Comparison of ENCODE assay signal across 26 cellular contexts in the genomic region with DNA sequence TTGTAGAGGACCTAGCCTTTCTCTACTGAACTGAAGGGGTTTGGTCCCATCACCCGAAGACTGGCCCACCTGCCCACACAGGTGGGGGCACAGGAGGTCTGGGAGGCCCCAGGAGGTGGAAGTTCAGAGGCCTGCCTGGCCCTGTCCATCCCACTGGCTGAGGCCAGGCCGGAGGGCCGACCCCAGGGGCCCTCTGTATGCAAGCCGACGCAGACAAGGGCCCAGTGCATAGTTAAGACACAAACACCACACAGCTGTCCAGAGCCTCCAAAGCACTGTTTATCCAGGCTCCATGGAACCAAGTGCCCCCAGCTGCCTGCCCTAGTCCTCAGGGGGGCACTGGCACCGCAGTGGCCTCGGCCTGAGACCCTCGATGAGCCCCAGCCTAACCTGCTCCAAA. TPM values are rescaled to one million over a fixed set of nuclear protein-coding genes. Genes with fewer than 3 reads are reported as not detected.
DNase-seq lines count a peak whose midpoint lies in the region; FAIRE-seq and TF ChIP-seq lines count a peak whose summit lies in the region.
"Had no signal": no experiment of that assay in that cellular context is flagged by ENCODE, and none has a peak within 500 bp of the region (broad histone marks: within the 10 kb centered on the region; RNA-seq: fewer than 3 reads in every experiment).

No MANE protein-coding gene starts in this region.

- H3K79me1 ChIP-seq in H1 (ENCODE audit: low read depth, low read length) = no peaks in the 10 kb centered on the region

- POLR2A ChIA-PET in MCF 10A (lab: Yijun Ruan, JAX) (interaction anchor here (1.2 kb wide), 1 partner anchor 34 kb away, joined by 3 read pairs; a partner anchor contains a TSS), H1 (lab: Charles Lee; ENCODE audit: partially characterized antibody) (interaction anchor here (1.4 to 2.7 kb wide), 2 partner anchors 13 to 28 kb away, joined by 3 to 7 read pairs; no protein-coding TSS in a partner anchor)

- H3K23me2 ChIP-seq in H1 (ENCODE audit: low read depth, low read length) = no peaks in the 10 kb centered on the region; the same call in 1 of the 2 replicates

- no peaks in the 10 kb centered on the region for H3K79me2 ChIP-seq in H1 (ENCODE audit: control insufficient read depth in 1 of 2, insufficient read depth in 2 of 2, low read length in 2 of 2)

- H3K36me3 Mint-ChIP-seq in MCF 10A (ENCODE audit: insufficient read depth, unreplicated experiment) (no peaks in the 10 kb centered on the region), osteocyte (ENCODE audit: unreplicated experiment) (peaks cover 2% of the 10 kb centered on the region), progenitor cell of endocrine pancreas (ENCODE audit: insufficient read depth) (no peaks in the 10 kb centered on the region)
- H3K36me3 Mint-ChIP-seq in activated naive CD4-positive, alpha-beta T cell treated with anti-CD3 and anti-CD28 coated beads, Interleukin-2, amount 10 ng/mL, durations not matched to agents 7 days and 5 days = no peaks in the 10 kb centered on the region

- H3K4ac ChIP-seq in H1 (replicated peaks; ENCODE audit: insufficient read length, low read depth, low read length) = no peak overlapping the region

- no peaks in the 10 kb centered on the region for H3K27me3 Mint-ChIP-seq in MCF 10A (ENCODE audit: insufficient read depth, unreplicated experiment)
- H3K27me3 Mint-ChIP-seq in osteocyte (ENCODE audit: unreplicated experiment) = no peaks in the 10 kb centered on the region
- H3K27me3 Mint-ChIP-seq in activated naive CD4-positive, alpha-beta T cell treated with anti-CD3 and anti-CD28 coated beads, Interleukin-2, amount 10 ng/mL, durations not matched to agents 7 days and 5 days = peaks cover 9% of the 10 kb centered on the region
- H3K27me3 Mint-ChIP-seq in progenitor cell of endocrine pancreas = peaks cover 24% of the 10 kb centered on the region
- H3K27me3 Mint-ChIP-seq: activated T-cell treated with anti-CD3 and anti-CD28 coated beads, Interleukin-2, amount 50 U/mL, for 24 hours had no signal

- peaks cover 10% of the 10 kb centered on the region for H3K4me1 Mint-ChIP-seq in MCF 10A (ENCODE audit: insufficient read depth, unreplicated experiment)
- peaks cover 40% of the 10 kb centered on the region for H3K4me1 Mint-ChIP-seq in osteocyte (ENCODE audit: unreplicated experiment)
- no peaks in the 10 kb centered on the region for H3K4me1 Mint-ChIP-seq in activated naive CD4-positive, alpha-beta T cell treated with anti-CD3 and anti-CD28 coated beads, Interleukin-2, amount 10 ng/mL, durations not matched to agents 7 days and 5 days
- H3K4me1 Mint-ChIP-seq in progenitor cell of endocrine pancreas (ENCODE audit: low read depth) = peaks cover 31% of the 10 kb centered on the region

- no peak overlapping the region for H3K9ac ChIP-seq in H1 (replicated peaks in 1 of 4; ENCODE audit: extremely low read depth in 1 of 4, low read depth in 3 of 4, low read length in 3 of 4)

- H3K36me3 ChIP-seq in breast epithelium = no peaks in the 10 kb centered on the region
- no peaks in the 10 kb centered on the region for H3K36me3 ChIP-seq in H1 (ENCODE audit: control insufficient read depth in 2 of 4, insufficient read depth in 4 of 4, low read length in 3 of 4)
- H3K36me3 ChIP-seq in tibial artery = peaks cover 26 to 46% (median 37%) of the 10 kb centered on the region in 3 donors
- H3K36me3 ChIP-seq: neutrophil had no signal

- H3K27ac Mint-ChIP-seq in MCF 10A (ENCODE audit: low read depth, unreplicated experiment) = no peak overlapping the region
- peak overlapping the region; percentile 69 for H3K27ac Mint-ChIP-seq in osteocyte (ENCODE audit: unreplicated experiment)
- H3K27ac Mint-ChIP-seq in activated naive CD4-positive, alpha-beta T cell treated with anti-CD3 and anti-CD28 coated beads, Interleukin-2, amount 10 ng/mL, durations not matched to agents 7 days and 5 days = no peak overlapping the region
- H3K27ac Mint-ChIP-seq in progenitor cell of endocrine pancreas = no peak overlapping the region
- H3K27ac Mint-ChIP-seq: activated T-cell treated with anti-CD3 and anti-CD28 coated beads, Interleukin-2, amount 50 U/mL, for 24 hours had no signal

- CTCF ChIA-PET in MCF 10A (lab: Yijun Ruan, JAX) (interaction anchor here (0.7 to 1.3 kb wide), 2 partner anchors 10 to 12 kb away, joined by 3 to 4 read pairs; no protein-coding TSS in a partner anchor), H1 (lab: Charles Lee; ENCODE audit: partially characterized antibody) (interaction anchor here (0.6 to 4.4 kb wide), 5 partner anchors 11 to 59 kb away, joined by 3 to 32 read pairs (median 3); no protein-coding TSS in a partner anchor)
- CTCF ChIA-PET in activated naive CD4-positive, alpha-beta T cell treated with anti-CD3 and anti-CD28 coated beads, Interleukin-2, amount 10 ng/mL, durations not matched to agents 7 days and 5 days (lab: Charles Lee) = interaction anchor here (0.9 kb wide), 1 partner anchor 306 kb away, joined by 3 read pairs; a partner anchor contains a TSS

- H3K27ac ChIP-seq in breast epithelium = peak overlapping the region; percentile 59 to 90
- no peak overlapping the region for H3K27ac ChIP-seq in H1 (ENCODE audit: low read depth, low read length)
- H3K27ac ChIP-seq in tibial artery = peak overlapping the region; percentile 89 to 92
- H3K27ac ChIP-seq: 22Rv1, neutrophil had no signal

- TF ChIP-seq RAD21 in H1 (IDR thresholded peaks at IDR 0.05 in 1 of 2, conservative IDR thresholded peaks at IDR 0.05 in 1 of 2; ENCODE audit: low read depth in 2 of 2, low read length in 2 of 2) = no peak

- H3K9me3 ChIP-seq in breast epithelium = no peaks in the 10 kb centered on the region
- no peaks in the 10 kb centered on the region for H3K9me3 ChIP-seq in H1 (ENCODE audit: insufficient read depth in 2 of 2, low read depth in 1 of 2, low read length in 1 of 2)
- no peaks in the 10 kb centered on the region for H3K9me3 ChIP-seq in tibial artery
- H3K9me3 ChIP-seq: neutrophil, tibial nerve had no signal

- H2BK5ac ChIP-seq in H1 (ENCODE audit: low read depth, low read length) = no peak overlapping the region

- no peak overlapping the region for H3K56ac ChIP-seq in H1 (replicated peaks; ENCODE audit: insufficient read length, low read depth, low read length)

- no peaks in the 10 kb centered on the region for H4K20me1 ChIP-seq in H1 (replicated peaks in 1 of 2; ENCODE audit: control insufficient read depth in 1 of 2, insufficient read depth in 2 of 2, low read length in 2 of 2)

- 89% methylated on average over 8 of the region's 8 CpGs; no CpG with 5 or more reads in 1 of the 2 experiments for WGBS in H1 (ENCODE audit: extremely low coverage in 1 of 2, insufficient coverage in 1 of 2, insufficient read length in 1 of 2, insufficient replicate concordance in 2 of 2, low coverage in 1 of 2, low lambda C conversion rate in 2 of 2, missing lambda C conversion rate in 1 of 2), 2 experiments

- H3K4me3 Mint-ChIP-seq in MCF 10A (ENCODE audit: unreplicated experiment) (no peak overlapping the region), osteocyte (ENCODE audit: unreplicated experiment) (no peak overlapping the region), progenitor cell of endocrine pancreas (ENCODE audit: low read depth) (no peak overlapping the region)
- H3K4me3 Mint-ChIP-seq in activated naive CD4-positive, alpha-beta T cell treated with anti-CD3 and anti-CD28 coated beads, Interleukin-2, amount 10 ng/mL, durations not matched to agents 7 days and 5 days = no peak overlapping the region
- H3K4me3 Mint-ChIP-seq: activated T-cell treated with anti-CD3 and anti-CD28 coated beads, Interleukin-2, amount 50 U/mL, for 24 hours had no signal

- TF ChIP-seq POLR2A in breast epithelium (IDR thresholded peaks at IDR 0.05) (no peak), H1 (IDR thresholded peaks at IDR 0.05; ENCODE audit: control extremely low read depth in 1 of 2, low read depth in 2 of 2, low read length in 2 of 2) (no peak)

- H3K4me1 ChIP-seq in breast epithelium = peaks cover 7 to 23% of the 10 kb centered on the region in 2 donors
- H3K4me1 ChIP-seq in H1 (replicated peaks in 1 of 4; ENCODE audit: control insufficient read depth in 3 of 4, insufficient read depth in 4 of 4, low read length in 3 of 4) = peaks cover 7 to 17% (median 9%) of the 10 kb centered on the region in 4 experiments
- H3K4me1 ChIP-seq in tibial artery = peaks cover 6 to 76% (median 65%) of the 10 kb centered on the region in 4 donors

- intact Hi-C loops in breast epithelium (cut with DNase I; ENCODE audit: low total_unique reads) = no loop called here
- intact Hi-C loops in MCF 10A (cut with micrococcal nuclease) = no loop called here
- intact Hi-C loops in tibial artery (cut with DNase I; ENCODE audit: low total_unique reads) = no loop called here

- no peak overlapping the region for H4K5ac ChIP-seq in H1 (ENCODE audit: insufficient read length, low read depth, low read length)

- no peak overlapping the region for H2BK15ac ChIP-seq in H1 (ENCODE audit: low read length)

- no TSS peak for BruUV-seq in MCF 10A (replicated peaks; lab: Mats Ljungman, UMichigan)

- no peak overlapping the region for H2BK20ac ChIP-seq in H1 (ENCODE audit: low read length)

- DNase-seq in breast epithelium (ENCODE audit: low spot score in 2 of 2) (no peak), MCF 10A (ENCODE audit: unreplicated experiment) (no peak), H1 (ENCODE audit: low read depth in 1 of 2, low spot score in 2 of 2) (no peak), osteocyte (ENCODE audit: extremely low spot score, unreplicated experiment) (no peak), tibial artery (no peak), progenitor cell of endocrine pancreas (ENCODE audit: low spot score, unreplicated experiment) (no peak)
- no peak for DNase-seq in activated naive CD4-positive, alpha-beta T cell treated with Interleukin-2 at 50 U/mL for 16 hours
- DNase-seq in activated naive CD4-positive, alpha-beta T cell treated with anti-CD3 and anti-CD28 coated beads, Interleukin-2, amount 10 ng/mL, durations not matched to agents 7 days and 5 days = no peak
- DNase-seq: activated CD8-positive, alpha-beta memory T cell treated with anti-CD3 and anti-CD28 coated beads for 24 hours; activated gamma-delta T cell treated with Interleukin-2 at 50 U/mL for 16 hours; activated T-cell treated with anti-CD3 and anti-CD28 coated beads, Interleukin-2, amount 50 U/mL, for 24 hours; AML-193; dermis blood vessel endothelial cell; DMS153; kidney; MV-4-11; NCI-H1694 treated with DMSO at 0.1 percent for 48 hours; stimulated activated CD4-positive, alpha-beta T cell treated with anti-CD3 and anti-CD28 coated beads, Interleukin-12 subunit alpha, Interleukin-12 subunit beta, amount 100 ng/mL, for 4 hours; stimulated activated CD4-positive, alpha-beta T cell treated with anti-CD3 and anti-CD28 coated beads, Interleukin-4, amount 100 ng/mL, for 24 hours; stimulated activated naive CD4-positive, alpha-beta T cell had no signal

- no peak overlapping the region for H3K23ac ChIP-seq in H1 (ENCODE audit: insufficient read length)

- no peak overlapping the region for H3K14ac ChIP-seq in H1 (ENCODE audit: insufficient read length)

- no peak overlapping the region for H2BK120ac ChIP-seq in H1 (replicated peaks; ENCODE audit: low read depth, low read length)

- TF ChIP-seq CTCF in breast epithelium (IDR thresholded peaks at IDR 0.05) (no peak), MCF 10A (IDR thresholded peaks at IDR 0.05; ENCODE audit: unreplicated experiment) (no peak), H1 (IDR thresholded peaks at IDR 0.05; ENCODE audit: control extremely low read depth in 1 of 3, insufficient read depth in 1 of 3, low read depth in 1 of 3, low read length in 3 of 3) (no peak), osteocyte (IDR thresholded peaks at IDR 0.05) (no peak), tibial artery (IDR thresholded peaks at IDR 0.05) (no peak), progenitor cell of endocrine pancreas (IDR thresholded peaks at IDR 0.05; ENCODE audit: unreplicated experiment) (no peak)

- no peak overlapping the region for H3K4me2 ChIP-seq in H1 (ENCODE audit: insufficient read depth in 1 of 2, low read depth in 2 of 2, low read length in 2 of 2)

- no peak overlapping the region for H2AFZ ChIP-seq in H1 (ENCODE audit: low read length)

- TF ChIP-seq EP300 in H1 (IDR thresholded peaks at IDR 0.05; ENCODE audit: borderline replicate concordance in 1 of 2, low read depth in 2 of 2, low read length in 2 of 2) = no peak

- no peaks in the 10 kb centered on the region for H3K27me3 ChIP-seq in breast epithelium
- no peaks in the 10 kb centered on the region for H3K27me3 ChIP-seq in H1 (replicated peaks in 1 of 4; ENCODE audit: control insufficient read depth in 3 of 4, extremely low read depth in 1 of 4, insufficient read depth in 3 of 4, low read length in 3 of 4)
- no peaks in the 10 kb centered on the region for H3K27me3 ChIP-seq in tibial artery
- H3K27me3 ChIP-seq: neutrophil, tibial nerve had no signal

- no peak overlapping the region for H2BK12ac ChIP-seq in H1 (ENCODE audit: low read depth, low read length)

- H2AK5ac ChIP-seq in H1 (ENCODE audit: low read depth, low read length) = no peak overlapping the region

- no peak for FAIRE-seq in H1 (lab: Jason Lieb, UNC)
- FAIRE-seq: endometrium, kidney had no signal

- peak overlapping the region; percentile 35; the same call in 1 of the 2 replicates for H4K8ac ChIP-seq in H1 (ENCODE audit: extremely low read depth, insufficient read depth, low read length)

- H3K18ac ChIP-seq in H1 (ENCODE audit: extremely low read depth, low read length) = no peak overlapping the region

- no peak overlapping the region for H4K91ac ChIP-seq in H1 (replicated peaks; ENCODE audit: insufficient read length, low read length)

- H3K4me3 ChIP-seq in breast epithelium (no peak overlapping the region), H1 (ENCODE audit: extremely low read depth in 1 of 4, insufficient read depth in 2 of 4, low read depth in 3 of 4, low read length in 4 of 4) (no peak overlapping the region), tibial artery (no peak overlapping the region)
- H3K4me3 ChIP-seq: lung, tibial nerve had no signal

- H3K9me3 Mint-ChIP-seq in MCF 10A (ENCODE audit: unreplicated experiment) (no peaks in the 10 kb centered on the region), osteocyte (ENCODE audit: unreplicated experiment) (no peaks in the 10 kb centered on the region), progenitor cell of endocrine pancreas (ENCODE audit: low read depth) (no peaks in the 10 kb centered on the region)
- no peaks in the 10 kb centered on the region for H3K9me3 Mint-ChIP-seq in activated naive CD4-positive, alpha-beta T cell treated with anti-CD3 and anti-CD28 coated beads, Interleukin-2, amount 10 ng/mL, durations not matched to agents 7 days and 5 days
- H3K9me3 Mint-ChIP-seq: activated T-cell treated with anti-CD3 and anti-CD28 coated beads, Interleukin-2, amount 50 U/mL, for 24 hours had no signal

RNA-seq across cellular contexts. Expression of a gene that starts 26.7 kb away (rescaled TPM):
- total RNA-seq in breast epithelium = 10 to 100 TPM; 32.8 to 42.7 (median 36.3) TPM
- total RNA-seq in MCF 10A (2022) = 14.3 and 15.2 TPM in 2 replicates
- 22.9 and 24.8 TPM in 2 replicates for total RNA-seq in H1 (2021; fragmentation: NEBNext Ultra II Directional; extraction: Animal tissue kit (Norgen Biotek cat#: 25700))
- 14.3 and 15.7 TPM in 2 replicates for polyA plus RNA-seq in H1 (2011; rRNA removed)
- 11.5 TPM for polyA plus RNA-seq in H1 (2011; cell fraction: cytosol; rRNA removed)
- 25.7 TPM for polyA plus RNA-seq in H1 (2011; cell fraction: nucleus; rRNA removed)
- 17.5 to 20.7 TPM (median 18.6 TPM) in 4 replicates for polyA plus RNA-seq in H1 (2012, experiment 1 of 2)
- 13.9 TPM for polyA plus RNA-seq in H1 (2012, experiment 2 of 2)
- polyA plus RNA-seq in H1 (2013, experiment 1 of 2) = 10.5 TPM
- polyA plus RNA-seq in H1 (2013, experiment 2 of 2) = 11.4 TPM
- 21.0 and 25.5 TPM in 2 replicates for polyA minus RNA-seq in H1 (2011; rRNA and poly(A)+ RNA removed)
- polyA minus RNA-seq in H1 (2011; cell fraction: cytosol; rRNA and poly(A)+ RNA removed) = 17.4 TPM
- polyA minus RNA-seq in H1 (2011; cell fraction: nucleus; rRNA and poly(A)+ RNA removed) = 21.6 TPM
- total RNA-seq in osteocyte = 36.3 and 36.7 TPM in 2 replicates
- total RNA-seq in progenitor cell of endocrine pancreas = 24.5 and 29.3 TPM in 2 replicates

RNA-seq across cellular contexts. Expression of a gene that starts 34.3 kb away (rescaled TPM):
- 100 to 1,000 TPM; 144 to 194 (median 175) TPM for total RNA-seq in breast epithelium
- total RNA-seq in MCF 10A (2022) = 45.8 and 58.0 TPM in 2 replicates
- total RNA-seq in H1 (2021; fragmentation: NEBNext Ultra II Directional; extraction: Animal tissue kit (Norgen Biotek cat#: 25700)) = 114 and 122 TPM in 2 replicates
- polyA plus RNA-seq in H1 (2011; rRNA removed) = 273 and 278 TPM in 2 replicates
- polyA plus RNA-seq in H1 (2011; cell fraction: cytosol; rRNA removed) = 193 TPM
- 91.6 TPM for polyA plus RNA-seq in H1 (2011; cell fraction: nucleus; rRNA removed)
- polyA plus RNA-seq in H1 (2012, experiment 1 of 2) = 105 to 122 TPM (median 110 TPM) in 4 replicates
- polyA plus RNA-seq in H1 (2012, experiment 2 of 2) = 139 TPM
- polyA plus RNA-seq in H1 (2013, experiment 1 of 2) = 117 TPM
- 117 TPM for polyA plus RNA-seq in H1 (2013, experiment 2 of 2)
- 22.0 and 25.5 TPM in 2 replicates for polyA minus RNA-seq in H1 (2011; rRNA and poly(A)+ RNA removed)
- polyA minus RNA-seq in H1 (2011; cell fraction: cytosol; rRNA and poly(A)+ RNA removed) = 48.7 TPM
- polyA minus RNA-seq in H1 (2011; cell fraction: nucleus; rRNA and poly(A)+ RNA removed) = 73.3 TPM
- total RNA-seq in osteocyte = 31.9 and 36.5 TPM in 2 replicates
- 53.7 and 54.0 TPM in 2 replicates for total RNA-seq in progenitor cell of endocrine pancreas

RNA-seq across cellular contexts. Expression of a gene that starts 38.3 kb away (rescaled TPM):
- total RNA-seq in breast epithelium (10 to 100 TPM in 2 of 3 donors, 1 to 10 TPM in 1; 6.3 to 42.9 (median 17.0) TPM), MCF 10A (2022) (0.05 and 0.21 TPM in 2 replicates), osteocyte (43.3 and 48.1 TPM in 2 replicates), progenitor cell of endocrine pancreas (0.41 and 0.51 TPM in 2 replicates)
- 3.0 and 3.2 TPM in 2 replicates for total RNA-seq in H1 (2021; fragmentation: NEBNext Ultra II Directional; extraction: Animal tissue kit (Norgen Biotek cat#: 25700))
- polyA plus RNA-seq in H1 (2011; rRNA removed) = 1.4 and 1.9 TPM in 2 replicates
- 1.0 TPM for polyA plus RNA-seq in H1 (2011; cell fraction: cytosol; rRNA removed)
- 4.7 TPM for polyA plus RNA-seq in H1 (2011; cell fraction: nucleus; rRNA removed)
- polyA plus RNA-seq in H1 (2012, experiment 1 of 2) = 1.5 to 3.6 TPM (median 2.6 TPM) in 4 replicates
- polyA plus RNA-seq in H1 (2012, experiment 2 of 2) = 1.6 TPM
- polyA plus RNA-seq in H1 (2013, experiment 1 of 2) = 3.1 TPM
- polyA plus RNA-seq in H1 (2013, experiment 2 of 2) = 2.0 TPM
- 2.5 and 3.3 TPM in 2 replicates for polyA minus RNA-seq in H1 (2011; rRNA and poly(A)+ RNA removed)
- 2.3 TPM for polyA minus RNA-seq in H1 (2011; cell fraction: cytosol; rRNA and poly(A)+ RNA removed)
- 3.6 TPM for polyA minus RNA-seq in H1 (2011; cell fraction: nucleus; rRNA and poly(A)+ RNA removed)
- total RNA-seq: T-helper 1 cell treated with Interleukin-12 subunit alpha and Interleukin-12 subunit beta and Interleukin-4 antibody, amounts not matched to agents 30 ng/mL and 1 ng/mL, for 36 hours had no signal

RNA-seq across cellular contexts. Expression of a gene that starts 48.8 kb away (rescaled TPM):
- 10 to 100 TPM; 19.8 to 24.9 (median 23.6) TPM for total RNA-seq in breast epithelium
- total RNA-seq in MCF 10A (2022) = 23.9 and 28.9 TPM in 2 replicates
- total RNA-seq in H1 (2021; fragmentation: NEBNext Ultra II Directional; extraction: Animal tissue kit (Norgen Biotek cat#: 25700)) = 26.2 and 28.2 TPM in 2 replicates
- polyA plus RNA-seq in H1 (2011; rRNA removed) = 11.6 and 13.3 TPM in 2 replicates
- polyA plus RNA-seq in H1 (2011; cell fraction: cytosol; rRNA removed) = 20.3 TPM
- 10.2 TPM for polyA plus RNA-seq in H1 (2011; cell fraction: nucleus; rRNA removed)
- 20.2 to 23.4 TPM (median 22.0 TPM) in 4 replicates for polyA plus RNA-seq in H1 (2012, experiment 1 of 2)
- polyA plus RNA-seq in H1 (2012, experiment 2 of 2) = 8.5 TPM
- polyA plus RNA-seq in H1 (2013, experiment 1 of 2) = 22.4 TPM
- 21.5 TPM for polyA plus RNA-seq in H1 (2013, experiment 2 of 2)
- polyA minus RNA-seq in H1 (2011; rRNA and poly(A)+ RNA removed) = 14.8 and 20.1 TPM in 2 replicates
- 10.3 TPM for polyA minus RNA-seq in H1 (2011; cell fraction: cytosol; rRNA and poly(A)+ RNA removed)
- 15.0 TPM for polyA minus RNA-seq in H1 (2011; cell fraction: nucleus; rRNA and poly(A)+ RNA removed)
- total RNA-seq in osteocyte = 27.0 and 27.9 TPM in 2 replicates
- total RNA-seq in progenitor cell of endocrine pancreas = 16.0 and 21.1 TPM in 2 replicates
